7 cellular contexts compared by ENCODE assay signal in genomic region chr6:42453027-42453648, GRCh38. TPM values are rescaled to one million over a fixed set of nuclear protein-coding genes. Genes with fewer than 3 reads are reported as not detected.
DNase-seq lines count a peak whose midpoint lies in the region; ATAC-seq, FAIRE-seq and TF ChIP-seq lines count a peak whose summit lies in the region.

No MANE protein-coding gene starts in this region.

- no peak overlapping the region for H3K27ac Mint-ChIP-seq in activated CD4-positive, alpha-beta T cell treated with anti-CD3 and anti-CD28 coated beads for 36 hours

- no peak for TF ChIP-seq POLR2A in HepG2 (IDR thresholded peaks at IDR 0.05; ENCODE audit: insufficient read depth in 1 of 2, low read depth in 2 of 2, low read length in 2 of 2)

- DNase-seq in NCI-H446 (lab: John Stamatoyannopoulos, UW) = peak; percentile 87 to 89
- DNase-seq in activated CD4-positive, alpha-beta T cell treated with anti-CD3 and anti-CD28 coated beads for 36 hours = peak; percentile 87
- peak; percentile 88 for DNase-seq in dedifferentiated amniotic fluid mesenchymal stem cell (ENCODE audit: extremely low spot score)
- peak; percentile 21 for DNase-seq in HepG2 (ENCODE audit: low spot score)
- DNase-seq in stimulated activated CD4-positive, alpha-beta T cell treated with anti-CD3 and anti-CD28 coated beads, Interleukin-2, amount 100 ng/mL, for 48 hours = peak; percentile 61 to 68

- H3K4me1 Mint-ChIP-seq in activated CD4-positive, alpha-beta T cell treated with anti-CD3 and anti-CD28 coated beads for 36 hours = peaks cover 34% of the 10 kb centered on the region

- in situ Hi-C loops in HepG2 (cut with HindIII; ENCODE audit: extremely low pct_ligation_motif_present, low pct_unique_long_range_greater_than_20kb) = no loop called here

- intact Hi-C loops in activated CD4-positive, alpha-beta T cell treated with anti-CD3 and anti-CD28 coated beads for 36 hours (cut with DNase I, micrococcal nuclease) = loop anchor here (1.0 to 5.0 kb wide), 9 partner anchors 50 to 236 kb away; partner anchors contain the start of gene MRPS10 (in 2 of the 2)
- intact Hi-C loops in HepG2 (cut with micrococcal nuclease; ENCODE audit: unreplicated experiment) = no loop called here

- POLR2A ChIA-PET in activated CD4-positive, alpha-beta T cell treated with anti-CD3 and anti-CD28 coated beads for 36 hours (lab: Charles Lee) = interaction anchor here (0.5 kb wide), 1 partner anchor 526 kb away, joined by 5 read pairs; the partner anchor contains the start of gene PEX6
- POLR2A ChIA-PET in HepG2 (lab: Yijun Ruan, JAX) = no interaction called here

- no peaks in the 10 kb centered on the region for H4K20me1 ChIP-seq in HepG2 (ENCODE audit: insufficient read depth, low read length)

- no peaks in the 10 kb centered on the region for H3K9me3 ChIP-seq in HepG2 (ENCODE audit: low read length)

- peak overlapping the region; percentile 83 for H3K4me3 Mint-ChIP-seq in activated CD4-positive, alpha-beta T cell treated with anti-CD3 and anti-CD28 coated beads for 36 hours

- TF ChIP-seq EP300 in HepG2 (IDR thresholded peaks at IDR 0.05; ENCODE audit: low read depth in 2 of 2, low read length in 2 of 2) (no peak), HepG2 (CRISPR knock-in tag; IDR thresholded peaks at IDR 0.05; ENCODE audit: borderline replicate concordance) (no peak)

- peaks cover 8 to 73% of the 10 kb centered on the region in 2 experiments; a peak in 4 of 5 replicates for H3K27me3 ChIP-seq in HepG2 (ENCODE audit: control insufficient read depth in 1 of 2, insufficient read depth in 2 of 2, low read length in 2 of 2)

- no peaks in the 10 kb centered on the region for H3K79me2 ChIP-seq in HepG2 (ENCODE audit: insufficient read depth, low read length)

- peaks cover 9% of the 10 kb centered on the region for H3K36me3 Mint-ChIP-seq in activated CD4-positive, alpha-beta T cell treated with anti-CD3 and anti-CD28 coated beads for 36 hours (ENCODE audit: low read depth)

- CTCF ChIA-PET in activated CD4-positive, alpha-beta T cell treated with anti-CD3 and anti-CD28 coated beads for 36 hours (lab: Charles Lee) = interaction anchor here (0.8 to 3.0 kb wide), 7 partner anchors 37 to 239 kb away, joined by 3 to 12 read pairs (median 5); no protein-coding TSS in a partner anchor
- CTCF ChIA-PET in HepG2 (lab: Yijun Ruan, JAX; ENCODE audit: low intra/inter-chr PET ratio, low total read pairs) = no interaction called here

- no peak; the same call in 1 of the 2 replicates for TF ChIP-seq CTCF in HepG2 (CRISPR knock-in tag; IDR thresholded peaks at IDR 0.05)

- no peak overlapping the region for H2AFZ ChIP-seq in HepG2 (ENCODE audit: low read length)

- no peak for TF ChIP-seq RAD21 in HepG2 (CRISPR knock-in tag; IDR thresholded peaks at IDR 0.05)

- FAIRE-seq in HepG2 (lab: Jason Lieb, UNC) = no peak

- peak overlapping the region; percentile 59 to 72 (median 61) for H3K4me3 ChIP-seq in HepG2 (replicated peaks in 1 of 3; ENCODE audit: insufficient read depth in 1 of 3, low read depth in 2 of 3, low read length in 3 of 3)

- peaks cover 5% of the 10 kb centered on the region for H3K27me3 Mint-ChIP-seq in activated CD4-positive, alpha-beta T cell treated with anti-CD3 and anti-CD28 coated beads for 36 hours

- under 1% methylated on average over 22 of the region's 57 CpGs for WGBS in HepG2 (ENCODE audit: low lambda C conversion rate)

- ATAC-seq in GM18511 (IDR thresholded peaks at IDR 0.05; ENCODE audit: unreplicated experiment) (peak; percentile 68), HG03196 (IDR thresholded peaks at IDR 0.05; ENCODE audit: unreplicated experiment) (peak; percentile 45), HepG2 (peak; percentile 90)
- ATAC-seq in activated CD4-positive, alpha-beta T cell treated with anti-CD3 and anti-CD28 coated beads for 36 hours = peak; percentile 76

- no peak overlapping the region for H3K27ac ChIP-seq in HepG2 (ENCODE audit: extremely low read length, insufficient read depth, low read length)

- no peak overlapping the region for H3K9ac ChIP-seq in HepG2 (ENCODE audit: insufficient read depth, low read depth, low read length)

- H3K4me2 ChIP-seq in HepG2 (ENCODE audit: low read depth, low read length) = peak overlapping the region; percentile 85

- no peaks in the 10 kb centered on the region for H3K36me3 ChIP-seq in HepG2 (replicated peaks in 1 of 2; ENCODE audit: control insufficient read depth in 1 of 2, insufficient read depth in 2 of 2, low read length in 2 of 2)

- peaks cover 11% of the 10 kb centered on the region for H3K4me1 ChIP-seq in HepG2 (ENCODE audit: insufficient read depth, low read length)

- no TSS peak for BruUV-seq in HepG2 (replicated peaks; lab: Mats Ljungman, UMichigan)

- no peaks in the 10 kb centered on the region for H3K9me3 Mint-ChIP-seq in activated CD4-positive, alpha-beta T cell treated with anti-CD3 and anti-CD28 coated beads for 36 hours (ENCODE audit: low read depth)

TF ChIP-seq in HepG2, 621 proteins besides CTCF, POLR2A, EP300 and RAD21 (continues in another document):
- TF ChIP-seq ZEB1 (IDR thresholded peaks at IDR 0.05; ENCODE audit: insufficient replicate concordance, low read depth) (no peak), KLF16 (CRISPR knock-in tag; IDR thresholded peaks at IDR 0.05) (peak in 1 of 2 experiments; percentile 13; a peak in 1 of 4 replicates), ZBTB21 (CRISPR knock-in tag; IDR thresholded peaks at IDR 0.05) (no peak), ZNF781 (CRISPR knock-in tag; IDR thresholded peaks at IDR 0.05; ENCODE audit: borderline replicate concordance, not compliant biosample characterization) (no peak), ZNF550 (CRISPR knock-in tag; IDR thresholded peaks at IDR 0.05; ENCODE audit: borderline replicate concordance) (no peak), AGO2 (optimal IDR thresholded peaks at IDR 0.05; ENCODE audit: low read depth, low read length) (no peak), ZNF234 (CRISPR knock-in tag; conservative IDR thresholded peaks at IDR 0.05) (no peak), U2AF2 (IDR thresholded peaks at IDR 0.05; ENCODE audit: low read depth, low read length) (no peak), ZNF615 (CRISPR knock-in tag; IDR thresholded peaks at IDR 0.05; ENCODE audit: borderline replicate concordance) (no peak), HMGXB3 (CRISPR knock-in tag; IDR thresholded peaks at IDR 0.05; ENCODE audit: borderline replicate concordance) (no peak)

RNA-seq across cellular contexts. Expression of gene TRERF1, which starts 1.4 kb away (rescaled TPM):
- total RNA-seq in activated CD4-positive, alpha-beta T cell treated with anti-CD3 and anti-CD28 coated beads for 36 hours = 10 to 100 TPM; 12.2 to 14.5 TPM
- 0.02 TPM in 1 of 2 replicates, not detected in the other for total RNA-seq in HepG2 (2016; rRNA removed; fragmentation: Illumina TruSeq; extraction: Trizol)
- total RNA-seq in HepG2 (2016; cell fraction: cytosol; rRNA removed; fragmentation: Illumina TruSeq; extraction: Trizol; ENCODE audit: low read depth) = 0.09 TPM in 1 of 2 replicates, not detected in the other
- not detected in 2 replicates for total RNA-seq in HepG2 (2016; cell fraction: insoluble cytoplasmic fraction; rRNA removed; fragmentation: Illumina TruSeq; extraction: Trizol)
- 0.03 TPM in 1 of 2 replicates, not detected in the other for total RNA-seq in HepG2 (2016; cell fraction: membrane; rRNA removed; fragmentation: Illumina TruSeq; extraction: Trizol)
- total RNA-seq in HepG2 (2016; cell fraction: nucleus; rRNA removed; fragmentation: Illumina TruSeq; extraction: Trizol) = 0.09 TPM in 1 of 2 replicates, not detected in the other
- polyA plus RNA-seq in HepG2 (2011; rRNA removed) = 0.03 TPM in 1 of 2 replicates, not detected in the other
- polyA plus RNA-seq in HepG2 (2011; cell fraction: cytosol; rRNA removed) = 0.01 TPM in 1 of 2 replicates, not detected in the other
- 0.06 and 0.07 TPM in 2 replicates for polyA plus RNA-seq in HepG2 (2011; cell fraction: nucleus; rRNA removed)
- 0.05 and 0.07 TPM in 2 replicates for polyA plus RNA-seq in HepG2 (2012)
- polyA plus RNA-seq in HepG2 (2016; cell fraction: cytosol; fragmentation: Illumina TruSeq; extraction: Trizol; ENCODE audit: low read depth) = not detected in 2 replicates
- polyA plus RNA-seq in HepG2 (2016; cell fraction: insoluble cytoplasmic fraction; fragmentation: Illumina TruSeq; extraction: Trizol; ENCODE audit: low read depth) = 0.08 TPM in 1 of 2 replicates, not detected in the other
- polyA plus RNA-seq in HepG2 (2016; cell fraction: membrane; fragmentation: Illumina TruSeq; extraction: Trizol; ENCODE audit: low read depth) = not detected in 2 replicates
- 0.08 TPM in 1 of 2 replicates, not detected in the other for polyA plus RNA-seq in HepG2 (2016; cell fraction: nucleus; fragmentation: Illumina TruSeq; extraction: Trizol; ENCODE audit: insufficient read depth, low read depth)
- polyA minus RNA-seq in HepG2 (2011; rRNA and poly(A)+ RNA removed; ENCODE audit: low replicate concordance) = 0.16 and 3.9 TPM in 2 replicates
- polyA minus RNA-seq in HepG2 (2011; cell fraction: cytosol; rRNA and poly(A)+ RNA removed) = not detected in 2 replicates
- 0.12 and 0.13 TPM in 2 replicates for polyA minus RNA-seq in HepG2 (2011; cell fraction: nucleus; rRNA and poly(A)+ RNA removed)

Comparison
In these comparisons a context has a peak if more than half of its experiments do, and no peak if none do; other contexts are left out.
1. DNase-seq: peak in every context shown above with its lines; median percentile 88 in NCI-H446; 88 in dedifferentiated amniotic fluid mesenchymal stem cell; 87 in activated CD4-positive, alpha-beta T cell treated with anti-CD3 and anti-CD28 coated beads for 36 hours; 64 in stimulated activated CD4-positive, alpha-beta T cell treated with anti-CD3 and anti-CD28 coated beads, Interleukin-2, amount 100 ng/mL, for 48 hours; 21 in HepG2.
2. RNA of gene TRERF1, which starts 1.4 kb away (total RNA-seq): 12.2 to 14.5 TPM in activated CD4-positive, alpha-beta T cell treated with anti-CD3 and anti-CD28 coated beads for 36 hours; 0.02 to 0.09 TPM in HepG2; every median in the first group is over 10 times any median in the second.
3. Peak in every context shown above with its lines, with median percentiles within 50 percentile points of each other: ATAC-seq.